1 cellular context compared by ENCODE assay signal in genomic region chr19:44905437-44906160, GRCh38.
TF ChIP-seq lines count a peak whose summit lies in the region.

Gene APOE, plus strand, starts transcription at chr19:44905796. Its CDS starts 829 bp downstream, at chr19:44906625.

TF ChIP-seq in endothelial cell of umbilical vein, 7 proteins besides CTCF, POLR2A, EP300 and RAD21:
- TF ChIP-seq JUN (IDR thresholded peaks at IDR 0.05; ENCODE audit: borderline replicate concordance, insufficient read depth, insufficient read length, low read depth) (no peak), MAX (IDR thresholded peaks at IDR 0.05; ENCODE audit: insufficient read depth, insufficient read length) (no peak), FOS (IDR thresholded peaks at IDR 0.05; ENCODE audit: borderline replicate concordance, insufficient read depth, low read length) (no peak), GATA2 (IDR thresholded peaks at IDR 0.05; ENCODE audit: insufficient read depth, insufficient read length, low read depth, low read length) (no peak), EZH2 (IDR thresholded peaks at IDR 0.05; ENCODE audit: borderline replicate concordance, low read depth, low read length, severe bottlenecking) (no peak), MYC (IDR thresholded peaks at IDR 0.05; ENCODE audit: low read depth, low read length) (no peak), POLR2AphosphoS5 (IDR thresholded peaks at IDR 0.05; ENCODE audit: insufficient read depth, low read depth, low read length) (no peak)
